Comparison of ENCODE assay signal across 8 cellular contexts in the genomic region with DNA sequence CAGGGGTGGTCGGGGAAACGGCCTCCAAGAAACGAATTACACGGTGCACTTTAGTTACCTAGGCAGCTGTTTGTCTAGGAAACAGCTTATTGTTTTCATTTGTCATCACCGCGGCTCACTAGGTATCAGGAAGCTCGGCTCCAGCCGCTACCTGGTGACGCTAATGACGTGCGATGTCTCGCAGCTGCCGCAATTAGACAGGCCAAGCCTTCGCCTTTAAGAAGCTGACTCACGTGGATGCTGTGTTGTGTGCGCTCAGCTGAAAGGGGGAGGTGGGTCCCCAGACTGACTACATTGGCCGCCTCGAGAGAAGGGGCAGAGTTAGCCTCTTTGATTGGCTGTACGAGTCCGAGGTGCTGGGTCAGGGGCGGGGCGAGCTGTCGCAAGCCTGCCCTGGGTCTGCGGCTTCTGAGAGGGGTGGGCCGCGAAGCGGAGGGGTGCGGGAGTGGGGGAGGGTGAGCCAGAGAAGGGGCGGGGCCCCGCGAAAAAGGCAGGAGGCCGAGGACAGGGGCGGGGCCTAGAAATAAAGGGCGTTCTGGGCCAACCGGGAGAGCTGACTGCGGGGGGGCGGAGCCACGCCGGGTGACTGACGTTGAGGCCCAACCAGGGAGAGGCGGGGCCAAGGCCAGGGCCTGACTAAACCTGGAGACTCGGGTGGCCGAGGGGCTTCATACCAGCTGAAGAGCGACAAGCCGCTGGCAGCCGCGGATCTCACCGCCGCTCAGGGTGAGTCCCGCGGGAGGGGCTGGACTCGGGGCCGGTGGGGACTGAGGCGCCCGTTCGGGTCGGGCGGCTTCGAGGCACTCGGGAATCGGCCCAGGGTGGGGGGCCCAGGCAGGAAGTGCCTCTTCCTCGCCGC. TPM values are rescaled to one million over a fixed set of nuclear protein-coding genes. Genes with fewer than 3 reads are reported as not detected.
DNase-seq lines count a peak whose midpoint lies in the region; ATAC-seq, FAIRE-seq and TF ChIP-seq lines count a peak whose summit lies in the region.

Gene YPEL5, plus strand, starts transcription at position 671 of the 859 bp plus-strand sequence. CDS start 9,645 bp downstream, outside the sequence.

- peaks cover 5 to 22% of the 10 kb centered on the region in 2 donors for H3K4me1 ChIP-seq in ascending aorta
- peaks cover 0 to 35% of the 10 kb centered on the region in 2 donors for H3K4me1 ChIP-seq in right atrium auricular region
- H3K4me1 ChIP-seq in psoas muscle, result peaks cover 36% of the 10 kb centered on the region

- peak within 1 kb of the TSS; percentile 84 for H3K4me3 Mint-ChIP-seq in T-helper 2 cell treated with Interferon-gamma antibody and Interleukin-4, amounts not matched to agents 5 μg/mL and 100 μg/mL, for 36 hours

- H3K27ac Mint-ChIP-seq in T-helper 2 cell treated with Interferon-gamma antibody and Interleukin-4, amounts not matched to agents 5 μg/mL and 100 μg/mL, for 36 hours, result peak within 1 kb of the TSS; percentile 97

- no peak for TF ChIP-seq CTCF in ascending aorta (IDR thresholded peaks at IDR 0.05)
- TF ChIP-seq CTCF in right atrium auricular region (IDR thresholded peaks at IDR 0.05), result no peak
- TF ChIP-seq CTCF in psoas muscle (IDR thresholded peaks at IDR 0.05), result no peak

- peaks cover 36% of the 10 kb centered on the region for H3K4me1 Mint-ChIP-seq in T-helper 2 cell treated with Interferon-gamma antibody and Interleukin-4, amounts not matched to agents 5 μg/mL and 100 μg/mL, for 36 hours (ENCODE audit: low read depth)

- H3K4me3 ChIP-seq in ascending aorta (peak within 1 kb of the TSS; percentile 98 to 100), right atrium auricular region (peak within 1 kb of the TSS; percentile 98 to 100), psoas muscle (peak within 1 kb of the TSS; percentile 94)

- peak within 1 kb of the TSS; percentile 97 to 100 for H3K27ac ChIP-seq in ascending aorta
- peak within 1 kb of the TSS; percentile 99 for H3K27ac ChIP-seq in right atrium auricular region
- H3K27ac ChIP-seq in psoas muscle, result peak within 1 kb of the TSS; percentile 100

- 0 to 1% (median 0%) methylated on average over 50 to 63 of the region's 63 CpGs for WGBS in psoas muscle, 3 donors

- H3K36me3 ChIP-seq in ascending aorta, result peaks cover 0 to 11% of the 10 kb centered on the region in 2 donors
- peaks cover 8% of the 10 kb centered on the region for H3K36me3 ChIP-seq in right atrium auricular region
- peaks cover 5 to 23% of the 10 kb centered on the region in 2 donors for H3K36me3 ChIP-seq in psoas muscle (ENCODE audit: insufficient read depth in 1 of 2, low read depth in 1 of 2)

- intact Hi-C loops in ascending aorta (cut with DNase I) (loop anchor here (2.0 to 10.0 kb wide), 4 partner anchors 86 to 1092 kb away; partner anchors contain the start of genes CLIP4 and LBH), psoas muscle (cut with DNase I) (no loop called here)

- H3K36me3 Mint-ChIP-seq in T-helper 2 cell treated with Interferon-gamma antibody and Interleukin-4, amounts not matched to agents 5 μg/mL and 100 μg/mL, for 36 hours (ENCODE audit: low read depth), result peaks cover 7% of the 10 kb centered on the region

- H3K27me3 ChIP-seq in ascending aorta (no peaks in the 10 kb centered on the region), right atrium auricular region (no peaks in the 10 kb centered on the region), psoas muscle (ENCODE audit: insufficient read depth in 3 of 3, low read length in 2 of 3) (no peaks in the 10 kb centered on the region)

- H3K27me3 Mint-ChIP-seq in T-helper 2 cell treated with Interferon-gamma antibody and Interleukin-4, amounts not matched to agents 5 μg/mL and 100 μg/mL, for 36 hours (ENCODE audit: low read depth), result no peaks in the 10 kb centered on the region

- no peaks in the 10 kb centered on the region for H3K9me3 Mint-ChIP-seq in T-helper 2 cell treated with Interferon-gamma antibody and Interleukin-4, amounts not matched to agents 5 μg/mL and 100 μg/mL, for 36 hours

- FAIRE-seq in urothelium cell line (lab: Jason Lieb, UNC), result peak; percentile 95

- ATAC-seq in GM18502 (IDR thresholded peaks at IDR 0.05; ENCODE audit: poor library complexity, unreplicated experiment) (peak; percentile 93), HG02970 (IDR thresholded peaks at IDR 0.05; ENCODE audit: low FRiP score, unreplicated experiment) (peak; percentile 90), psoas muscle (peak; percentile 93 to 96 (median 94))

- DNase-seq in NCI-H1930 (lab: John Stamatoyannopoulos, UW) (peak; percentile 99 to 100), ascending aorta (ENCODE audit: low spot score in 2 of 2) (peak; percentile 99 to 100), right atrium auricular region (ENCODE audit: low spot score) (peak; percentile 100), psoas muscle (peak; percentile 99), urothelium cell line (ENCODE audit: low spot score) (peak; percentile 99)
- DNase-seq in T-helper 2 cell treated with Interferon-gamma antibody and Interleukin-4, amounts not matched to agents 5 μg/mL and 100 μg/mL, for 36 hours (ENCODE audit: low spot score), result peak; percentile 99

- no peaks in the 10 kb centered on the region for H3K9me3 ChIP-seq in ascending aorta
- H3K9me3 ChIP-seq in right atrium auricular region, result no peaks in the 10 kb centered on the region
- no peaks in the 10 kb centered on the region for H3K9me3 ChIP-seq in psoas muscle

RNA-seq across cellular contexts. Expression of gene YPEL5, which starts in this region (rescaled TPM):
- total RNA-seq in ascending aorta (14.2 TPM), right atrium auricular region (10 to 100 TPM; 36.3 to 45.5 TPM), psoas muscle (10 to 100 TPM; 48.0 to 98.0 (median 57.2) TPM)
- 10 to 100 TPM; 23.2 to 55.4 (median 42.2) TPM for polyA plus RNA-seq in psoas muscle

Comparison
In these comparisons a context has a peak if more than half of its experiments do, and no peak if none do; other contexts are left out.
1. Peak in every context shown above with its lines: DNase-seq, ATAC-seq, H3K4me3 ChIP-seq and H3K27ac ChIP-seq.